ENCODE assay signal across 9 cellular contexts in the genomic region with DNA sequence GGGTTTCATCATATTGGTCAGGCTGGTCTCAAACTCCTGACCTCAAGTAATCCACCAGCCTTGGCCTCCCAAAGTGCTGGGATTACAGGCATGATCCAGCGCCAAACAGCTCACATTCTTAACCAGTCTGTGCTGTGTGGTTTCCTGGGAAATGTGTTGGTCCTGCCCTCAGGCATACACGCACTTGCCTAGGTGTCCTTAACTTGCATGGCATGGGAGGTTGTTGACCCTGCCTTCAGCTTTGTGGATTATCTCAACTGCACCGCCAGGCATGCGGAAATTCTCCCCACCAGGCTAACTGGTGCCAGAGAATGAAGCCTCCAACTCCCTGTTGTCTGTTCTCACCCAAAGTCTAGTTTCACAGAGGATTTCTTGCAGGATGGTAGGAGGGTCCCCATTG.
"Had no signal": no experiment of that assay in that cellular context is flagged by ENCODE, and none has a peak within 500 bp of the region (broad histone marks: within the 10 kb centered on the region; RNA-seq: fewer than 3 reads in every experiment).

No MANE protein-coding gene starts in this region.

- H3K9me3 ChIP-seq: HAP-1 had no signal

- DNase-seq: GM23248, GOT3, H7, HFFc6 had no signal

- H3K27ac ChIP-seq: GM23248, HL-60 had no signal

- H3K9me3 Mint-ChIP-seq: HFFc6, IgD-negative memory B cell had no signal

- H3K27me3 Mint-ChIP-seq: IgD-negative memory B cell had no signal

- H3K4me1 ChIP-seq: HAP-1 had no signal

- H3K9ac ChIP-seq: GM23248 had no signal

- ATAC-seq: HCT116, HepG2 had no signal

- H3K36me3 ChIP-seq: HAP-1 had no signal

- H3K4me3 Mint-ChIP-seq: HFFc6, IgD-negative memory B cell had no signal

- H3K4me3 ChIP-seq: GM23248, HAP-1 had no signal

- H3K27ac Mint-ChIP-seq: HFFc6, IgD-negative memory B cell had no signal

- H3K4me1 Mint-ChIP-seq: IgD-negative memory B cell had no signal
